Comparison of ENCODE assay signal across 18 cellular contexts in the genomic region with DNA sequence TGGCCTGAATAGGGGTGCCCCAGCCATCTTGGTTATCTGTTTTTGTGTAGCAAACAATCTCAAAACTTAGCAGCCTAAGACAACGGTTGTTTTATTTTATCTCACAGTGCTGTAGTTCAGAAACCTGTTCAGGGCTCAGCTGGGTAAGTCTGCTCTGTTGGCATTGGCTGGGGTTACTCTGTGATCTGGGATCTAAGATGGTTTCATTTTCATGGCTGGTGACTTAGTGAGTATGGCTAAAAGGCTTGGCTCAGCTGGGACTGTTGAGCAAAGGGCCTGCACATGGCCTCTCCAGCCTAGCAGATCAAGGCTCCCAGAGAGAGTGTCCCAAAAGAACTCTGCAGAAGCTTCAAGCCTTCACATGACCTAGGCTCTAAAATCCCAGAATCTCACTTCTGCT.
"Had no signal": no experiment of that assay in that cellular context is flagged by ENCODE, and none has a peak within 500 bp of the region (broad histone marks: within the 10 kb centered on the region; RNA-seq: fewer than 3 reads in every experiment).

No MANE protein-coding gene starts in this region.

- H3K36me3 Mint-ChIP-seq: activated naive CD4-positive, alpha-beta T cell treated with anti-CD3 and anti-CD28 coated beads, Interleukin-2, amount 50 U/mL, for 24 hours had no signal

- ATAC-seq: foreskin keratinocyte, left lobe of liver had no signal

- DNase-seq: activated B cell treated with CpG ODN at 0.5 μM for 24 hours; activated CD4-positive, alpha-beta T cell treated with anti-CD3 and anti-CD28 coated beads, Interleukin-2, amount 10 ng/mL, durations not matched to agents 24 days and 14 days; activated effector memory CD4-positive, alpha-beta T cell treated with Interleukin-2 at 50 U/mL for 16 hours; activated T-cell treated with anti-CD3 and anti-CD28 coated beads for 4 hours; amygdala; brain microvascular endothelial cell; cerebellar nuclear complex; foreskin keratinocyte; mammary epithelial cell; occipital lobe; stimulated activated CD4-positive, alpha-beta T cell treated with anti-CD3 and anti-CD28 coated beads, Interleukin-12 subunit alpha, Interleukin-12 subunit beta, amount 100 ng/mL, for 4 hours; testis had no signal

- H3K9me3 Mint-ChIP-seq: activated B cell treated with CpG ODN at 0.5 μM for 24 hours; activated CD4-positive, alpha-beta T cell treated with anti-CD3 and anti-CD28 coated beads, Interleukin-2, amount 10 ng/mL, durations not matched to agents 24 days and 14 days; activated naive CD4-positive, alpha-beta T cell treated with anti-CD3 and anti-CD28 coated beads, Interleukin-2, amount 50 U/mL, for 24 hours; dendritic cell treated with granulocyte-macrophage colony-stimulating factor and Interleukin-4, amounts not matched to agents 40 ng/mL and 50 ng/mL, for 4 days; nephron; stimulated activated naive CD8-positive, alpha-beta T cell treated with anti-CD3 and anti-CD28 coated beads, Interleukin-15, Interleukin-2, amounts not matched to agents 100 ng/mL and 50 ng/mL, for 24 hours; T-helper 1 cell treated with Interleukin-12 subunit alpha and Interleukin-12 subunit beta and Interleukin-4 antibody, amounts not matched to agents 30 μg/mL and 1 μg/mL, for 36 hours had no signal

- H3K27ac ChIP-seq: brain microvascular endothelial cell, foreskin keratinocyte, testis had no signal

- H3K4me1 ChIP-seq: foreskin keratinocyte had no signal

- H3K36me3 ChIP-seq: brain microvascular endothelial cell had no signal

- H3K27me3 ChIP-seq: brain microvascular endothelial cell, foreskin keratinocyte, testis had no signal

- H3K4me3 ChIP-seq: testis had no signal

- H3K9me3 ChIP-seq: testis had no signal

- H3K27ac Mint-ChIP-seq: activated B cell treated with CpG ODN at 0.5 μM for 24 hours; activated CD4-positive, alpha-beta T cell treated with anti-CD3 and anti-CD28 coated beads, Interleukin-2, amount 10 ng/mL, durations not matched to agents 24 days and 14 days; activated naive CD4-positive, alpha-beta T cell treated with anti-CD3 and anti-CD28 coated beads, Interleukin-2, amount 50 U/mL, for 24 hours; dendritic cell treated with granulocyte-macrophage colony-stimulating factor and Interleukin-4, amounts not matched to agents 40 ng/mL and 50 ng/mL, for 4 days; nephron; stimulated activated naive CD8-positive, alpha-beta T cell treated with anti-CD3 and anti-CD28 coated beads, Interleukin-15, Interleukin-2, amounts not matched to agents 100 ng/mL and 50 ng/mL, for 24 hours; T-helper 1 cell treated with Interleukin-12 subunit alpha and Interleukin-12 subunit beta and Interleukin-4 antibody, amounts not matched to agents 30 μg/mL and 1 μg/mL, for 36 hours had no signal
